In genomic region chr18:78526923-78527775, GRCh38 we compare ENCODE assay signal across 27 cellular contexts.
DNase-seq lines count a peak whose midpoint lies in the region; ATAC-seq, FAIRE-seq and TF ChIP-seq lines count a peak whose summit lies in the region.
"Had no signal": no experiment of that assay in that cellular context is flagged by ENCODE, and none has a peak within 500 bp of the region (broad histone marks: within the 10 kb centered on the region; RNA-seq: fewer than 3 reads in every experiment).

No MANE protein-coding gene starts in this region.

- intact Hi-C loops in left lung (cut with DNase I) (no loop called here), sigmoid colon (cut with DNase I) (no loop called here)

- H3K4me3 Mint-ChIP-seq in stimulated activated effector memory CD8-positive, alpha-beta T cell treated with anti-CD3 and anti-CD28 coated beads, Interleukin-12 subunit alpha, Interleukin-12 subunit beta, amount 100 ng/mL, for 72 hours: no peak overlapping the region
- H3K4me3 Mint-ChIP-seq: activated naive CD4-positive, alpha-beta T cell treated with anti-CD3 and anti-CD28 coated beads, Interleukin-2, amount 10 ng/mL, durations not matched to agents 7 days and 5 days; brain; T-cell had no signal

- no peak for TF ChIP-seq EP300 in sigmoid colon (IDR thresholded peaks at IDR 0.05)

- peak; percentile 7 for FAIRE-seq in bronchial epithelial cell (lab: Jason Lieb, UNC)
- FAIRE-seq: GM12892 had no signal

- no peaks in the 10 kb centered on the region for H3K36me3 Mint-ChIP-seq in stimulated activated effector memory CD8-positive, alpha-beta T cell treated with anti-CD3 and anti-CD28 coated beads, Interleukin-12 subunit alpha, Interleukin-12 subunit beta, amount 100 ng/mL, for 72 hours
- H3K36me3 Mint-ChIP-seq: activated naive CD4-positive, alpha-beta T cell treated with anti-CD3 and anti-CD28 coated beads, Interleukin-2, amount 10 ng/mL, durations not matched to agents 7 days and 5 days; brain; T-cell had no signal

- H3K4me1 Mint-ChIP-seq in stimulated activated effector memory CD8-positive, alpha-beta T cell treated with anti-CD3 and anti-CD28 coated beads, Interleukin-12 subunit alpha, Interleukin-12 subunit beta, amount 100 ng/mL, for 72 hours: no peaks in the 10 kb centered on the region
- H3K4me1 Mint-ChIP-seq: activated naive CD4-positive, alpha-beta T cell treated with anti-CD3 and anti-CD28 coated beads, Interleukin-2, amount 10 ng/mL, durations not matched to agents 7 days and 5 days; T-cell had no signal

- no peaks in the 10 kb centered on the region for H3K9me3 ChIP-seq in left lung
- H3K9me3 ChIP-seq in sigmoid colon: no peaks in the 10 kb centered on the region
- H3K9me3 ChIP-seq: adrenal gland, gastrocnemius medialis, transverse colon had no signal

- 75 to 79% methylated on average over 20 of the region's 20 CpGs for WGBS in sigmoid colon, 2 donors

- no peak for TF ChIP-seq CTCF in bronchial epithelial cell (IDR thresholded peaks at IDR 0.05; ENCODE audit: insufficient read depth, low read length, severe bottlenecking)
- no peak for TF ChIP-seq CTCF in left lung (IDR thresholded peaks at IDR 0.05)
- no peak for TF ChIP-seq CTCF in sigmoid colon (IDR thresholded peaks at IDR 0.05)

- H3K4me3 ChIP-seq in bronchial epithelial cell (ENCODE audit: low read depth, low read length): no peak overlapping the region
- no peak overlapping the region for H3K4me3 ChIP-seq in left lung
- no peak overlapping the region for H3K4me3 ChIP-seq in sigmoid colon
- H3K4me3 ChIP-seq: adrenal gland, gastrocnemius medialis, hepatocyte, transverse colon had no signal

- H3K36me3 ChIP-seq in bronchial epithelial cell (ENCODE audit: control insufficient read depth, insufficient read depth, low read length) (no peaks in the 10 kb centered on the region), left lung (no peaks in the 10 kb centered on the region), sigmoid colon (no peaks in the 10 kb centered on the region)
- H3K36me3 ChIP-seq: adrenal gland, gastrocnemius medialis, transverse colon had no signal

- H3K27me3 ChIP-seq in bronchial epithelial cell (ENCODE audit: control insufficient read depth, insufficient read depth, low read length) (no peaks in the 10 kb centered on the region), left lung (no peaks in the 10 kb centered on the region), sigmoid colon (peaks cover 0 to 13% (median 0%) of the 10 kb centered on the region in 3 donors)
- H3K27me3 ChIP-seq: adrenal gland, hepatocyte, transverse colon had no signal

- H3K27ac Mint-ChIP-seq in stimulated activated effector memory CD8-positive, alpha-beta T cell treated with anti-CD3 and anti-CD28 coated beads, Interleukin-12 subunit alpha, Interleukin-12 subunit beta, amount 100 ng/mL, for 72 hours: no peak overlapping the region
- H3K27ac Mint-ChIP-seq: activated naive CD4-positive, alpha-beta T cell treated with anti-CD3 and anti-CD28 coated beads, Interleukin-2, amount 10 ng/mL, durations not matched to agents 7 days and 5 days; T-cell had no signal

- TF ChIP-seq POLR2A in sigmoid colon (IDR thresholded peaks at IDR 0.05): no peak

- H3K9me3 Mint-ChIP-seq in stimulated activated effector memory CD8-positive, alpha-beta T cell treated with anti-CD3 and anti-CD28 coated beads, Interleukin-12 subunit alpha, Interleukin-12 subunit beta, amount 100 ng/mL, for 72 hours: no peaks in the 10 kb centered on the region

- peak; percentile 31 for DNase-seq in NCI-H748 (lab: John Stamatoyannopoulos, UW; ENCODE audit: unreplicated experiment)
- DNase-seq in NCI-H748 treated with DMSO at 0.1 percent for 48 hours (lab: John Stamatoyannopoulos, UW): no peak
- no peak for DNase-seq in bronchial epithelial cell (ENCODE audit: low read depth)
- no peak for DNase-seq in left lung
- no peak for DNase-seq in stimulated activated effector memory CD8-positive, alpha-beta T cell treated with anti-CD3 and anti-CD28 coated beads, Interleukin-12 subunit alpha, Interleukin-12 subunit beta, amount 100 ng/mL, for 72 hours (ENCODE audit: low spot score in 2 of 2)
- no peak for DNase-seq in activated effector memory CD4-positive, alpha-beta T cell treated with Interleukin-2 at 50 U/mL for 16 hours
- no peak for DNase-seq in NCI-H128 (lab: John Stamatoyannopoulos, UW; ENCODE audit: unreplicated experiment)
- no peak for DNase-seq in sigmoid colon
- DNase-seq: activated CD4-positive, alpha-beta T cell treated with anti-CD3 and anti-CD28 coated beads, Interleukin-2, amount 50 U/mL, for 48 hours; activated CD4-positive, CD25-positive, alpha-beta regulatory T cell treated with anti-CD3 and anti-CD28 coated beads, Interleukin-2, amount 50 U/mL, for 72 hours; activated naive CD4-positive, alpha-beta T cell treated with anti-CD3 and anti-CD28 coated beads, Interleukin-2, amount 10 ng/mL, durations not matched to agents 7 days and 5 days; C1 segment of cervical spinal cord; gastrocnemius medialis; HCEC 1CT; Karpas-422; left colon; mesenchymal stem cell; NCI-H1436 treated with DMSO at 0.1 percent for 48 hours; NCI-H226; stimulated activated CD4-positive, alpha-beta T cell treated with anti-CD3 and anti-CD28 coated beads, Interleukin-4, amount 100 ng/mL, for 24 hours; T-cell; transverse colon had no signal

- ATAC-seq in left lung: peak; percentile 74
- ATAC-seq in stimulated activated effector memory CD8-positive, alpha-beta T cell treated with anti-CD3 and anti-CD28 coated beads, Interleukin-12 subunit alpha, Interleukin-12 subunit beta, amount 100 ng/mL, for 72 hours: peak; percentile 31
- ATAC-seq: gastrocnemius medialis, left colon, T-cell had no signal

- no peak overlapping the region for H3K27ac ChIP-seq in left lung
- H3K27ac ChIP-seq in sigmoid colon: peak overlapping the region in 1 of 4 donors; percentile 27
- H3K27ac ChIP-seq: 22Rv1, adrenal gland, gastrocnemius medialis, hepatocyte, transverse colon had no signal

- H3K4me1 ChIP-seq in left lung: peaks cover 0 to 4% of the 10 kb centered on the region in 2 donors
- no peaks in the 10 kb centered on the region for H3K4me1 ChIP-seq in sigmoid colon
- H3K4me1 ChIP-seq: gastrocnemius medialis, transverse colon had no signal
